In genomic region chr11:64093233-64094039, GRCh38 we compare ENCODE assay signal across 1 cellular context.
TF ChIP-seq lines count a peak whose summit lies in the region.

No MANE protein-coding gene starts in this region.

TF ChIP-seq in IMR-90, 13 proteins besides CTCF, POLR2A, EP300 and RAD21:
- TF ChIP-seq RCOR1 (IDR thresholded peaks at IDR 0.05; ENCODE audit: insufficient replicate concordance, low read length) (no peak), BHLHE40 (IDR thresholded peaks at IDR 0.05; ENCODE audit: low read depth, low read length) (no peak), MXI1 (IDR thresholded peaks at IDR 0.05; ENCODE audit: borderline replicate concordance, low read depth, low read length) (no peak), FOS (IDR thresholded peaks at IDR 0.05; ENCODE audit: low read depth, low read length) (no peak), SMC3 (IDR thresholded peaks at IDR 0.05; ENCODE audit: low read depth, low read length) (no peak), ELK1 (IDR thresholded peaks at IDR 0.05; ENCODE audit: borderline replicate concordance, low read depth, low read length) (no peak), MAFK (IDR thresholded peaks at IDR 0.05; ENCODE audit: low read depth, low read length) (no peak), MAZ (IDR thresholded peaks at IDR 0.05; ENCODE audit: borderline replicate concordance, low read depth, low read length) (no peak), RFX5 (IDR thresholded peaks at IDR 0.05; ENCODE audit: low read depth, low read length) (no peak), CEBPB (IDR thresholded peaks at IDR 0.05; ENCODE audit: low read depth, low read length) (no peak), CHD1 (IDR thresholded peaks at IDR 0.05; ENCODE audit: low read depth, low read length) (no peak), NFE2L2 (IDR thresholded peaks at IDR 0.05; ENCODE audit: low read depth, low read length) (no peak), USF2 (IDR thresholded peaks at IDR 0.05; ENCODE audit: low read depth, low read length) (no peak)
